8 cellular contexts compared by ENCODE assay signal in the genomic region with DNA sequence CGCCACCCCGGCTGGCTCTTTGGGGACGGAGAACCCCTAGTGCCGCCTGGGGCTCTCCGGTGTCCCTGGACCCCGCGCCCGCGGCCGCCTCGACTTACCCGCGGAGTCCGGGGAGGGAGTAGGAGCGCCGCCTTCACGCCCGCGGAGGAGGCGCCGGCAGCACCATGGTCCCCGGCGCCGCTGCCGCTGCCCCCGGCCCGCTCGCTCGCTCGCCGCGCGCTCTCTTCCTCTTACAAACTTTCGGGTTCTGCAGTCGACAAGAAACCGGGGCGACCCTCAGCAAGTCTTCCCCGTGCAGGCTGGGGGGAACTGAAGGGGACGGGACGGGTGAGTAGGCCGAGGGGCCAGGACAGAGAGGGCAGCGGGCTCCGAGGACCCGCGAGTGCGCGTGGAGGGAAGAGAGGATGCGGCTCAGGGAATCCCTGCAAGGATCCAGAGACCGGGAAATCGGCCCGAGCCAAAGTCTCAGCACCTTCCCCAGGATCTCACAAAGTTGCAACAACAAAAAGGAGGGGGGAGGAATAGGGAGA.
DNase-seq lines count a peak whose midpoint lies in the region; ATAC-seq, FAIRE-seq and TF ChIP-seq lines count a peak whose summit lies in the region.

No MANE protein-coding gene starts in this region.

- peaks cover 22% of the 10 kb centered on the region for H3K4me1 ChIP-seq in HEK293 (ENCODE audit: control insufficient read depth, insufficient read depth, low read length)

- H3K4me1 Mint-ChIP-seq in T-helper 2 cell treated with Interferon-gamma antibody and Interleukin-4, amounts not matched to agents 5 μg/mL and 100 μg/mL, for 36 hours (ENCODE audit: low read depth), result peaks cover 46% of the 10 kb centered on the region

- TF ChIP-seq CTCF in HEK293 (tag by site-specific recombination; IDR thresholded peaks at IDR 0.05) (no peak), cardiac fibroblast (IDR thresholded peaks at IDR 0.05; ENCODE audit: low read depth, low read length) (no peak)

- peak overlapping the region; percentile 97 for H3K27ac Mint-ChIP-seq in T-helper 2 cell treated with Interferon-gamma antibody and Interleukin-4, amounts not matched to agents 5 μg/mL and 100 μg/mL, for 36 hours

- peak overlapping the region; percentile 98 for H3K27ac ChIP-seq in HEK293 (ENCODE audit: extremely low read depth, low read depth, low read length)

- ATAC-seq in GM21367 (IDR thresholded peaks at IDR 0.05; ENCODE audit: unreplicated experiment) (no peak), HG03159 (IDR thresholded peaks at IDR 0.05; ENCODE audit: unreplicated experiment) (no peak)

- POLR2A ChIA-PET in HEK293 (lab: Yijun Ruan, JAX), result interaction anchor here (0.7 to 2.7 kb wide), 9 partner anchors 39 to 713 kb away, joined by 3 to 10 read pairs (median 5); no protein-coding TSS in a partner anchor

- no peaks in the 10 kb centered on the region for H3K9me3 Mint-ChIP-seq in T-helper 2 cell treated with Interferon-gamma antibody and Interleukin-4, amounts not matched to agents 5 μg/mL and 100 μg/mL, for 36 hours

- no peaks in the 10 kb centered on the region for H3K27me3 Mint-ChIP-seq in T-helper 2 cell treated with Interferon-gamma antibody and Interleukin-4, amounts not matched to agents 5 μg/mL and 100 μg/mL, for 36 hours (ENCODE audit: low read depth)

- H3K9me3 ChIP-seq in HEK293 (ENCODE audit: control insufficient read depth, insufficient read depth, low read depth, low read length), result no peaks in the 10 kb centered on the region

- no peak for FAIRE-seq in RCC 7860 (lab: Jason Lieb, UNC)

- H3K36me3 Mint-ChIP-seq in T-helper 2 cell treated with Interferon-gamma antibody and Interleukin-4, amounts not matched to agents 5 μg/mL and 100 μg/mL, for 36 hours (ENCODE audit: low read depth), result peaks cover 20% of the 10 kb centered on the region

- H3K36me3 ChIP-seq in HEK293 (ENCODE audit: control insufficient read depth in 2 of 2, insufficient read depth in 1 of 2, low read length in 2 of 2), result peaks cover 0 to 3% of the 10 kb centered on the region in 2 experiments; a peak in 1 of 3 replicates

- H3K4me3 Mint-ChIP-seq in T-helper 2 cell treated with Interferon-gamma antibody and Interleukin-4, amounts not matched to agents 5 μg/mL and 100 μg/mL, for 36 hours, result peak overlapping the region; percentile 96

- DNase-seq in T-helper 2 cell treated with Interferon-gamma antibody and Interleukin-4, amounts not matched to agents 5 μg/mL and 100 μg/mL, for 36 hours (ENCODE audit: low spot score), result peak; percentile 19
- peak; percentile 21 to 33 for DNase-seq in cardiac fibroblast (ENCODE audit: low read depth in 2 of 2)
- DNase-seq in kidney tubule cell (ENCODE audit: low spot score), result peak; percentile 32
- peak; percentile 6 for DNase-seq in stimulated activated CD4-positive, alpha-beta T cell treated with anti-CD3 and anti-CD28 coated beads, Interleukin-2, amount 100 ng/mL, for 4 hours (ENCODE audit: low read depth)
- DNase-seq in RCC 7860 (ENCODE audit: low spot score), result no peak

- H3K4me3 ChIP-seq in HEK293 (ENCODE audit: low read depth, low read length), result peak overlapping the region; percentile 90
- H3K4me3 ChIP-seq in cardiac fibroblast (replicated peaks in 1 of 2; ENCODE audit: low read depth in 2 of 2, low read length in 2 of 2), result peak overlapping the region; percentile 62 to 73

- CTCF ChIA-PET in HEK293 (lab: Yijun Ruan, JAX), result interaction anchor here (0.6 kb wide), 1 partner anchor 156 kb away, joined by 3 read pairs; no protein-coding TSS in a partner anchor

TF ChIP-seq in HEK293, 187 proteins besides CTCF, POLR2A, EP300 and RAD21 (continues in another document):
- TF ChIP-seq ZNF785 (tag by site-specific recombination; IDR thresholded peaks at IDR 0.05) (no peak), SP3 (tag by site-specific recombination; IDR thresholded peaks at IDR 0.05) (no peak), ZNF549 (tag by site-specific recombination; IDR thresholded peaks at IDR 0.05) (no peak), ZNF350 (tag by site-specific recombination; IDR thresholded peaks at IDR 0.05) (no peak), ZNF335 (tag by site-specific recombination; conservative IDR thresholded peaks at IDR 0.05) (0 out of 2 replicates have a peak, but pooled peaks have one; percentile 49), ZBTB7A (tag by site-specific recombination; IDR thresholded peaks at IDR 0.05; ENCODE audit: low read depth) (no peak), ZNF548 (tag by site-specific recombination; IDR thresholded peaks at IDR 0.05) (no peak), GLI4 (tag by site-specific recombination; IDR thresholded peaks at IDR 0.05) (no peak)
- TF ChIP-seq, protein P1, sequence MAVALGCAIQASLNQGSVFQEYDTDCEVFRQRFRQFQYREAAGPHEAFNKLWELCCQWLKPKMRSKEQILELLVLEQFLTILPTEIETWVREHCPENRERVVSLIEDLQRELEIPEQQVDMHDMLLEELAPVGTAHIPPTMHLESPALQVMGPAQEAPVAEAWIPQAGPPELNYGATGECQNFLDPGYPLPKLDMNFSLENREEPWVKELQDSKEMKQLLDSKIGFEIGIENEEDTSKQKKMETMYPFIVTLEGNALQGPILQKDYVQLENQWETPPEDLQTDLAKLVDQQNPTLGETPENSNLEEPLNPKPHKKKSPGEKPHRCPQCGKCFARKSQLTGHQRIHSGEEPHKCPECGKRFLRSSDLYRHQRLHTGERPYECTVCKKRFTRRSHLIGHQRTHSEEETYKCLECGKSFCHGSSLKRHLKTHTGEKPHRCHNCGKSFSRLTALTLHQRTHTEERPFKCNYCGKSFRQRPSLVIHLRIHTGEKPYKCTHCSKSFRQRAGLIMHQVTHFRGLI (tag by site-specific recombination; IDR thresholded peaks at IDR 0.05), result no peak
- TF ChIP-seq, protein P2, sequence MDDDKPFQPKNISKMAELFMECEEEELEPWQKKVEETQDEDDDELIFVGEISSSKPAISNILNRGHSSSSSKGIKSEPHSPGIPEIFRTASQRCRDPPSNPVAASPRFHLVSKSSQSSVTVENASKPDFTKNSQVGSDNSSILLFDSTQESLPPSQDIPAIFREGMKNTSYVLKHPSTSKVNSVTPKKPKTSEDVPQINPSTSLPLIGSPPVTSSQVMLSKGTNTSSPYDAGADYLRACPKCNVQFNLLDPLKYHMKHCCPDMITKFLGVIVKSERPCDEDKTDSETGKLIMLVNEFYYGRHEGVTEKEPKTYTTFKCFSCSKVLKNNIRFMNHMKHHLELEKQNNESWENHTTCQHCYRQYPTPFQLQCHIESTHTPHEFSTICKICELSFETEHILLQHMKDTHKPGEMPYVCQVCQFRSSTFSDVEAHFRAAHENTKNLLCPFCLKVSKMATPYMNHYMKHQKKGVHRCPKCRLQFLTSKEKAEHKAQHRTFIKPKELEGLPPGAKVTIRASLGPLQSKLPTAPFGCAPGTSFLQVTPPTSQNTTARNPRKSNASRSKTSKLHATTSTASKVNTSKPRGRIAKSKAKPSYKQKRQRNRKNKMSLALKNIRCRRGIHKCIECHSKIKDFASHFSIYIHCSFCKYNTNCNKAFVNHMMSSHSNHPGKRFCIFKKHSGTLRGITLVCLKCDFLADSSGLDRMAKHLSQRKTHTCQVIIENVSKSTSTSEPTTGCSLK (tag by site-specific recombination; IDR thresholded peaks at IDR 0.05), result no peak
- TF ChIP-seq, protein P3, sequence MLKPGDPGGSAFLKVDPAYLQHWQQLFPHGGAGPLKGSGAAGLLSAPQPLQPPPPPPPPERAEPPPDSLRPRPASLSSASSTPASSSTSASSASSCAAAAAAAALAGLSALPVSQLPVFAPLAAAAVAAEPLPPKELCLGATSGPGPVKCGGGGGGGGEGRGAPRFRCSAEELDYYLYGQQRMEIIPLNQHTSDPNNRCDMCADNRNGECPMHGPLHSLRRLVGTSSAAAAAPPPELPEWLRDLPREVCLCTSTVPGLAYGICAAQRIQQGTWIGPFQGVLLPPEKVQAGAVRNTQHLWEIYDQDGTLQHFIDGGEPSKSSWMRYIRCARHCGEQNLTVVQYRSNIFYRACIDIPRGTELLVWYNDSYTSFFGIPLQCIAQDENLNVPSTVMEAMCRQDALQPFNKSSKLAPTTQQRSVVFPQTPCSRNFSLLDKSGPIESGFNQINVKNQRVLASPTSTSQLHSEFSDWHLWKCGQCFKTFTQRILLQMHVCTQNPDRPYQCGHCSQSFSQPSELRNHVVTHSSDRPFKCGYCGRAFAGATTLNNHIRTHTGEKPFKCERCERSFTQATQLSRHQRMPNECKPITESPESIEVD (tag by site-specific recombination; IDR thresholded peaks at IDR 0.05), result no peak
- TF ChIP-seq, protein P4, sequence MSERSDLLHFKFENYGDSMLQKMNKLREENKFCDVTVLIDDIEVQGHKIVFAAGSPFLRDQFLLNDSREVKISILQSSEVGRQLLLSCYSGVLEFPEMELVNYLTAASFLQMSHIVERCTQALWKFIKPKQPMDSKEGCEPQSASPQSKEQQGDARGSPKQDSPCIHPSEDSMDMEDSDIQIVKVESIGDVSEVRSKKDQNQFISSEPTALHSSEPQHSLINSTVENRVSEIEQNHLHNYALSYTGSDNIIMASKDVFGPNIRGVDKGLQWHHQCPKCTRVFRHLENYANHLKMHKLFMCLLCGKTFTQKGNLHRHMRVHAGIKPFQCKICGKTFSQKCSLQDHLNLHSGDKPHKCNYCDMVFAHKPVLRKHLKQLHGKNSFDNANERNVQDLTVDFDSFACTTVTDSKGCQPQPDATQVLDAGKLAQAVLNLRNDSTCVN (tag by site-specific recombination; optimal IDR thresholded peaks at IDR 0.05), result peak; percentile 22
